8 cellular contexts compared by ENCODE assay signal in genomic region chr17:64020068-64020766, GRCh38.
A peak's percentile ranks its signal among the peaks of the same experiment; 100 is the strongest.
DNase-seq lines count a peak whose midpoint lies in the region; ATAC-seq lines count a peak whose summit lies in the region.

Gene ICAM2 (minus strand): TSS chr17:64020633. CDS start chr17:64006691, 13,942 bp downstream.

- DNase-seq in OCI-M1 (lab: John Stamatoyannopoulos, UW) (peak; percentile 73), activated gamma-delta T cell (lab: John Stamatoyannopoulos, UW) (peak; percentile 25), HuH-7 (ENCODE audit: low spot score) (no peak), retina (no peak)
- DNase-seq in stimulated activated CD4-positive, alpha-beta T cell treated with anti-CD3 and anti-CD28 coated beads, Interleukin-2, amount 100 ng/mL, for 24 hours = peak; percentile 80 to 85

- ATAC-seq in GM18498 (IDR thresholded peaks at IDR 0.05; ENCODE audit: unreplicated experiment) (peak; percentile 65), HG02840 (IDR thresholded peaks at IDR 0.05; ENCODE audit: low FRiP score, unreplicated experiment) (peak; percentile 53)

- H3K9me3 ChIP-seq in iPS-18c (ENCODE audit: control insufficient read depth, insufficient read depth, low read length) = no peaks in the 10 kb centered on the region

- peak within 1 kb of the TSS; percentile 15; the same call in 1 of the 2 replicates for H3K4me3 ChIP-seq in iPS-18c (ENCODE audit: insufficient read depth, low read depth, low read length)

Comparison
In these comparisons a context has a peak if more than half of its experiments do, and no peak if none do; other contexts are left out.
1. DNase-seq: peak in OCI-M1 (single experiment), activated gamma-delta T cell (single experiment) and stimulated activated CD4-positive, alpha-beta T cell treated with anti-CD3 and anti-CD28 coated beads, Interleukin-2, amount 100 ng/mL, for 24 hours (2 of 2); none in HuH-7 (single experiment) and retina (single experiment).